ENCODE assay signal across 25 cellular contexts in genomic region chr13:112618501-112618900, GRCh38.
"Had no signal": no experiment of that assay in that cellular context is flagged by ENCODE, and none has a peak within 500 bp of the region (broad histone marks: within the 10 kb centered on the region; RNA-seq: fewer than 3 reads in every experiment).

No MANE protein-coding gene starts in this region.

- H3K36me3 ChIP-seq: gastrocnemius medialis, heart right ventricle, neural progenitor cell, ovary, sigmoid colon, tibial artery, upper lobe of left lung had no signal

- H3K9me3 Mint-ChIP-seq: naive thymus-derived CD4-positive, alpha-beta T cell; nephron; neural progenitor cell; stimulated activated memory B cell treated with anti-CD40 and anti-IgM and Interleukin-4, amounts not matched to agents 10 μg/mL and 1 μg/mL and 100 μg/mL, for 72 hours had no signal

- H3K4me3 ChIP-seq: gastrocnemius medialis, heart right ventricle, lung, neural progenitor cell, ovary, sigmoid colon, testis, tibial artery, upper lobe of left lung had no signal

- H3K27ac Mint-ChIP-seq: nephron; stimulated activated memory B cell treated with anti-CD40 and anti-IgM and Interleukin-4, amounts not matched to agents 10 μg/mL and 1 μg/mL and 100 μg/mL, for 72 hours had no signal

- H3K4me1 Mint-ChIP-seq: nephron had no signal

- H3K36me3 Mint-ChIP-seq: naive thymus-derived CD4-positive, alpha-beta T cell; neural progenitor cell; stimulated activated memory B cell treated with anti-CD40 and anti-IgM and Interleukin-4, amounts not matched to agents 10 μg/mL and 1 μg/mL and 100 μg/mL, for 72 hours had no signal

- DNase-seq: cortex of kidney; effector CD4-positive, alpha-beta T cell; foreskin fibroblast; gastrocnemius medialis; heart right ventricle; hippocampal formation; islet precursor cell; left ventricle myocardium superior; mesenchymal stem cell; midbrain; naive thymus-derived CD4-positive, alpha-beta T cell; nucleus accumbens; ovary; posterior cingulate gyrus; sigmoid colon; stimulated activated CD4-positive, alpha-beta T cell treated with anti-CD3 and anti-CD28 coated beads, Interleukin-4, amount 100 ng/mL, for 4 hours; stimulated activated naive CD8-positive, alpha-beta T cell treated with anti-CD3 and anti-CD28 coated beads, Interleukin-15, Interleukin-2, amounts not matched to agents 100 U/mL and 50 U/mL, for 24 hours; substantia nigra; testis; tibial artery had no signal

- H3K27ac ChIP-seq: gastrocnemius medialis, heart right ventricle, neural progenitor cell, ovary, sigmoid colon, testis, tibial artery, upper lobe of left lung had no signal

- H3K9me3 ChIP-seq: gastrocnemius medialis, heart right ventricle, ovary, sigmoid colon, testis, tibial artery, upper lobe of left lung had no signal

- H3K27me3 ChIP-seq: ovary, testis, upper lobe of left lung had no signal

- H3K4me3 Mint-ChIP-seq: naive thymus-derived CD4-positive, alpha-beta T cell; nephron; neural progenitor cell; stimulated activated memory B cell treated with anti-CD40 and anti-IgM and Interleukin-4, amounts not matched to agents 10 μg/mL and 1 μg/mL and 100 μg/mL, for 72 hours had no signal

- H3K4me1 ChIP-seq: gastrocnemius medialis, neural progenitor cell, sigmoid colon, testis, tibial artery, upper lobe of left lung had no signal

- ATAC-seq: gastrocnemius medialis; left ventricle myocardium superior; naive thymus-derived CD4-positive, alpha-beta T cell; stimulated activated memory B cell treated with anti-CD40 and anti-IgM and Interleukin-4, amounts not matched to agents 10 μg/mL and 1 μg/mL and 100 μg/mL, for 72 hours; stimulated activated naive CD8-positive, alpha-beta T cell treated with anti-CD3 and anti-CD28 coated beads, Interleukin-15, Interleukin-2, amounts not matched to agents 100 U/mL and 50 U/mL, for 24 hours had no signal
